In genomic region chr2:63573026-63573425, GRCh38 we compare ENCODE assay signal across 6 cellular contexts. TPM values are rescaled to one million over a fixed set of nuclear protein-coding genes. Genes with fewer than 3 reads are reported as not detected.
DNase-seq lines count a peak whose midpoint lies in the region; ATAC-seq and TF ChIP-seq lines count a peak whose summit lies in the region.
"Not testable (repeated sequence)": the region's sequence is repeated elsewhere in the genome, so short reads cannot be mapped to it uniquely, and the experiment has no call there.

No MANE protein-coding gene starts in this region.

- H3K27ac Mint-ChIP-seq in WTC11: peak overlapping the region; percentile 97

- not testable (repeated sequence) for H3K4ac ChIP-seq in mesendoderm (ENCODE audit: low read depth, low read length)

- peaks cover 26% of the 10 kb centered on the region for H3K4me1 Mint-ChIP-seq in WTC11

- H3K4me1 ChIP-seq in ES-I3 (ENCODE audit: insufficient read depth, low read length); HUES48 (ENCODE audit: control insufficient read depth, insufficient read depth, low read length); mesendoderm (ENCODE audit: control insufficient read depth, low read depth, low read length): not testable (repeated sequence)

- H3K27me3 Mint-ChIP-seq in WTC11 (ENCODE audit: low read depth): not testable (repeated sequence)

- not testable (repeated sequence) for H3K79me1 ChIP-seq in mesendoderm (ENCODE audit: low read length)

- WGBS in mesendoderm (ENCODE audit: extremely low coverage, insufficient coverage, low lambda C conversion rate): no CpG with 5 or more reads among the region's 3 CpGs

- H2AK5ac ChIP-seq in mesendoderm (ENCODE audit: low read length): not testable (repeated sequence)

- not testable (repeated sequence) for H3K27me3 ChIP-seq in HUES48 (ENCODE audit: control insufficient read depth, insufficient read depth, low read length); mesendoderm (ENCODE audit: insufficient read depth, low read length, poor library complexity)

- H4K8ac ChIP-seq in mesendoderm (ENCODE audit: low read depth, low read length): not testable (repeated sequence)

- ATAC-seq in WTC11: not testable (repeated sequence)

- H2BK15ac ChIP-seq in mesendoderm (replicated peaks; ENCODE audit: low read depth): not testable (repeated sequence)

- H3K9me3 ChIP-seq in ES-I3 (ENCODE audit: control insufficient read depth, insufficient read depth, low read length); HUES48 (ENCODE audit: control insufficient read depth, insufficient read depth, low read length): not testable (repeated sequence)

- not testable (repeated sequence) for H2BK5ac ChIP-seq in mesendoderm (ENCODE audit: low read length)

- not testable (repeated sequence) for H3K4me2 ChIP-seq in mesendoderm (ENCODE audit: low read length)

- POLR2A ChIA-PET in WTC11 (lab: Charles Lee): not testable (repeated sequence)

- H3K56ac ChIP-seq in mesendoderm (ENCODE audit: low read length): not testable (repeated sequence)

- peak overlapping the region; percentile 21; the same call in 1 of the 2 replicates for H3K4me3 ChIP-seq in HUES48 (ENCODE audit: low read depth, low read length)
- not testable (repeated sequence) for H3K4me3 ChIP-seq in epithelial cell of proximal tubule (ENCODE audit: low read depth, low read length); mesendoderm (ENCODE audit: low read length)

- H3K18ac ChIP-seq in mesendoderm (ENCODE audit: low read length): peak overlapping the region; percentile 51

- not testable (repeated sequence) for H3K79me2 ChIP-seq in mesendoderm (ENCODE audit: control insufficient read depth, insufficient read depth, low read length)

- H4K5ac ChIP-seq in mesendoderm (ENCODE audit: low read length): not testable (repeated sequence)

- H3K36me3 ChIP-seq in ES-I3 (ENCODE audit: insufficient read depth, low read length); HUES48 (ENCODE audit: control insufficient read depth, insufficient read depth, low read length); mesendoderm (ENCODE audit: control insufficient read depth, insufficient read depth, low read length): not testable (repeated sequence)

- H3K4me3 Mint-ChIP-seq in WTC11: not testable (repeated sequence)

- H3K23ac ChIP-seq in mesendoderm (ENCODE audit: low read length): not testable (repeated sequence)

- peak overlapping the region; percentile 92 for H3K27ac ChIP-seq in HUES48 (ENCODE audit: low read depth, low read length)
- not testable (repeated sequence) for H3K27ac ChIP-seq in mesendoderm (ENCODE audit: low read depth, low read length)

- CTCF ChIA-PET in WTC11 (lab: Charles Lee): not testable (repeated sequence)

- DNase-seq in WTC11 (ENCODE audit: low spot score); mesendoderm: not testable (repeated sequence)
- DNase-seq in epithelial cell of proximal tubule (ENCODE audit: low read depth) (peak; percentile 49), kidney tubule cell (ENCODE audit: low spot score) (peak; percentile 33)

- peaks cover 35% of the 10 kb centered on the region for H3K36me3 Mint-ChIP-seq in WTC11

- H3K9me3 Mint-ChIP-seq in WTC11: peaks cover 33% of the 10 kb centered on the region

- peak overlapping the region; percentile 12 for H2BK120ac ChIP-seq in mesendoderm (ENCODE audit: low read depth, low read length)

- not testable (repeated sequence) for TF ChIP-seq CTCF in WTC11 (IDR thresholded peaks at IDR 0.05); epithelial cell of proximal tubule (conservative IDR thresholded peaks at IDR 0.05; ENCODE audit: low read depth, low read length)

- H3K9ac ChIP-seq in ES-I3 (ENCODE audit: low read depth, low read length): peak overlapping the region; percentile 20; the same call in 1 of the 2 replicates
- H3K9ac ChIP-seq in HUES48 (ENCODE audit: low read depth, low read length): peak overlapping the region; percentile 43; the same call in 1 of the 2 replicates
- H3K9ac ChIP-seq in mesendoderm (ENCODE audit: low read length): not testable (repeated sequence)

RNA-seq across cellular contexts. Expression of gene WDPCP, which starts 15.3 kb away (rescaled TPM):
- total RNA-seq in WTC11 (2021) (7.3 to 11.6 TPM (median 10.9 TPM) in 3 replicates), epithelial cell of proximal tubule (1.6 and 2.6 TPM in 2 replicates)
- polyA plus RNA-seq in mesendoderm (2013, experiment 1 of 2): 9.4 TPM
- polyA plus RNA-seq in mesendoderm (2013, experiment 2 of 2): 9.5 TPM

RNA-seq across cellular contexts. Expression of gene MDH1, which starts 15.7 kb away (rescaled TPM):
- total RNA-seq in WTC11 (2021) (255 to 268 TPM (median 259 TPM) in 3 replicates), epithelial cell of proximal tubule (209 and 227 TPM in 2 replicates)
- 202 TPM for polyA plus RNA-seq in mesendoderm (2013, experiment 1 of 2)
- 203 TPM for polyA plus RNA-seq in mesendoderm (2013, experiment 2 of 2)
